30 cellular contexts compared by ENCODE assay signal in genomic region chr2:38886041-38886440, GRCh38. TPM values are rescaled to one million over a fixed set of nuclear protein-coding genes. Genes with fewer than 3 reads are reported as not detected.
"Had no signal": no experiment of that assay in that cellular context is flagged by ENCODE, and none has a peak within 500 bp of the region (broad histone marks: within the 10 kb centered on the region; RNA-seq: fewer than 3 reads in every experiment).

No MANE protein-coding gene starts in this region.

- H3K36me3 ChIP-seq: neural progenitor cell, ovary, right lobe of liver, spleen, uterus had no signal

- H2AFZ ChIP-seq: neural progenitor cell, parathyroid adenoma had no signal

- H3K27me3 ChIP-seq: neural progenitor cell, ovary, right atrium auricular region, right lobe of liver, sigmoid colon, spleen, suprapubic skin, testis, tibial artery, transverse colon, upper lobe of right lung, uterus had no signal

- H3K4me2 ChIP-seq: neural progenitor cell, smooth muscle cell had no signal

- DNase-seq: naive thymus-derived CD4-positive, alpha-beta T cell; natural killer cell; occipital lobe; ovary; posterior cingulate gyrus; retina; right lobe of liver; sigmoid colon; spleen; stimulated activated CD4-positive, alpha-beta T cell treated with anti-CD3 and anti-CD28 coated beads, Interleukin-12 subunit alpha, Interleukin-12 subunit beta, amount 100 ng/mL, for 4 hours; stimulated activated CD4-positive, alpha-beta T cell treated with anti-CD3 and anti-CD28 coated beads, Interleukin-1b, Interleukin-23, amount 100 ng/mL, for 48 hours; stimulated activated CD4-positive, alpha-beta T cell treated with anti-CD3 and anti-CD28 coated beads, Interleukin-4, amount 100 ng/mL, for 1 hour; stimulated activated CD4-positive, alpha-beta T cell treated with anti-CD3 and anti-CD28 coated beads, Interleukin-4, amount 100 ng/mL, for 4 hours; stimulated activated CD8-positive, alpha-beta memory T cell treated with anti-CD3 and anti-CD28 coated beads, Interleukin-4, amount 100 ng/mL, for 48 hours; stimulated activated naive CD4-positive, alpha-beta T cell; stimulated activated naive CD8-positive, alpha-beta T cell treated with anti-CD3 and anti-CD28 coated beads, Interleukin-15, amount 100 ng/mL, for 72 hours; stimulated activated naive CD8-positive, alpha-beta T cell treated with anti-CD3 and anti-CD28 coated beads, Interleukin-15, Interleukin-2, amounts not matched to agents 100 U/mL and 50 U/mL, for 24 hours; substantia nigra; testis; tibial artery; transverse colon; upper lobe of right lung; uterus had no signal

- H3K4me1 ChIP-seq: neural progenitor cell, parathyroid adenoma, right atrium auricular region, right lobe of liver, sigmoid colon, spleen, suprapubic skin, testis, tibial artery, transverse colon, upper lobe of right lung, uterus had no signal

- ATAC-seq: naive thymus-derived CD4-positive, alpha-beta T cell; natural killer cell; right lobe of liver; stimulated activated memory B cell treated with anti-CD40 and anti-IgM and Interleukin-4, amounts not matched to agents 10 μg/mL and 1 μg/mL and 100 μg/mL, for 72 hours; stimulated activated naive CD8-positive, alpha-beta T cell treated with anti-CD3 and anti-CD28 coated beads, Interleukin-15, amount 100 ng/mL, for 72 hours; stimulated activated naive CD8-positive, alpha-beta T cell treated with anti-CD3 and anti-CD28 coated beads, Interleukin-15, Interleukin-2, amounts not matched to agents 100 U/mL and 50 U/mL, for 24 hours; upper lobe of right lung had no signal

- H3K79me2 ChIP-seq: parathyroid adenoma had no signal

- H3K4me3 ChIP-seq: neural progenitor cell, ovary, right atrium auricular region, right lobe of liver, sigmoid colon, skin epidermis, smooth muscle cell, spleen, suprapubic skin, testis, tibial artery, transverse colon, upper lobe of right lung, uterus had no signal

- H3K9me3 ChIP-seq: ovary, right atrium auricular region, right lobe of liver, sigmoid colon, suprapubic skin, testis, tibial artery, transverse colon, upper lobe of right lung, uterus had no signal

- H3K9ac ChIP-seq: neural progenitor cell, parathyroid adenoma had no signal

- H3K27ac ChIP-seq: neural progenitor cell, ovary, parathyroid adenoma, right atrium auricular region, right lobe of liver, sigmoid colon, skin epidermis, spleen, suprapubic skin, testis, tibial artery, transverse colon, upper lobe of right lung, uterus had no signal

RNA-seq across cellular contexts. Expression of gene ARHGEF33, which starts 3.6 kb away (rescaled TPM):
- polyA plus RNA-seq: naive thymus-derived CD4-positive, alpha-beta T cell had no signal
